In the genomic region with DNA sequence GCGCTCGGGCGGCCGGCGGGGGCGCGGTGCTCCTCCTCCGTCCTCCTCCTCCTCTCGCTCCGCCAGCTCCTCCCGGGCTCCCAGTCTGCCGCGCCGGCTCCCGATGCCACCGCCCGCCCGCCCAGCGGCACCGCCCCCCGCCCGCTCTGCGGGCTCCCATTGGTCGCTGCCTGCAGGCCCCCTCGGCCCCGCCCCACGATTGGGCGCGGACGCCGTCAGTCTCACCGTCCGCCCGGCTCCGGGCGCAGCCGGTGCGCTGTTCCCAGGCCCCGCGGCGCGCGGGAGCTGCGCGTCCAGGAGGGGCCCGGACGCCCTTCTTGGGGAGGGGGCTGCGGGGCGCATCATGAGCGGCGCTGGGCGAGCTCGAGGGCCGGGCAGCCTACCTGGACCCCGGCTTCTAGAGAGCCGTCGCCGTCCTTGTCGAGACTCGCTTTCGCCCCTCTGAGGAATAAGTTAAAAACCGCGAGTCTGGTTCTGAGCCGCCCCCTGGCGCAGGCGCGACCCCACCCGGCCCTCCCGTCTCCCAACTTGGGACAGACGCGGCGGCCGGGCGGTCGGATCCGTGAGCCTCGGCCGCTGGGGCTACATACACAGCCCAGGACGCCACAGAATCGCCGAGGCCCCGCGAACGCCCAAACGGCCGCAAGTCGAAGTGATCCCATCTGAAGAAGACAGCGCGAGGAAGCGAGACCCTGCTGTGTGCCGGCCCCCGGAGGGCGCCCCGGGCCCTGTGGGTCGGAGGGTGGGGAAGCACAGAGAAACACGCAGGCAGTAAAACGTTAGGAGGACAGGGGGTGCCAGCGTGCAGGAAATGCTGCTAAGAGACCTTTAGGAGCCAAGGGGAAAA, we compare ENCODE assay signal across 8 cellular contexts. TPM values are rescaled to one million over a fixed set of nuclear protein-coding genes. Genes with fewer than 3 reads are reported as not detected.
DNase-seq lines count a peak whose midpoint lies in the region; ATAC-seq and TF ChIP-seq lines count a peak whose summit lies in the region.

Gene SIPA1L2, minus strand, starts transcription at position 87 of the 847 bp plus-strand sequence. CDS start 114,794 bp downstream, outside the sequence.

- H3K4me1 ChIP-seq in endocrine pancreas (ENCODE audit: control insufficient read depth, insufficient read depth, low read length), result peaks cover 5% of the 10 kb centered on the region

- TF ChIP-seq CTCF in C4-2B (conservative IDR thresholded peaks at IDR 0.05), result peak; percentile 85

- no peaks in the 10 kb centered on the region for H3K27me3 ChIP-seq in endocrine pancreas (ENCODE audit: control insufficient read depth, insufficient read depth, low read length)

- no peaks in the 10 kb centered on the region for H3K36me3 ChIP-seq in endocrine pancreas (ENCODE audit: control insufficient read depth, insufficient read depth, low read length)

- H3K27ac ChIP-seq in C4-2B, result peak within 1 kb of the TSS; percentile 72

- peak; percentile 97 for ATAC-seq in GM19452 (IDR thresholded peaks at IDR 0.05; ENCODE audit: unreplicated experiment)
- ATAC-seq in HG03571 (IDR thresholded peaks at IDR 0.05; ENCODE audit: unreplicated experiment), result peak; percentile 98

- no peaks in the 10 kb centered on the region for H3K9me3 ChIP-seq in endocrine pancreas (ENCODE audit: control insufficient read depth, low read length)

- DNase-seq in NCI-H774 (lab: John Stamatoyannopoulos, UW), result peak; percentile 96
- DNase-seq in activated CD8-positive, alpha-beta memory T cell treated with anti-CD3 and anti-CD28 coated beads for 4 hours (ENCODE audit: low read depth in 2 of 2), result peak; percentile 55 to 67
- peak; percentile 97 for DNase-seq in mesenteric fat pad (ENCODE audit: low spot score)
- DNase-seq in stimulated activated CD8-positive, alpha-beta memory T cell treated with anti-CD3 and anti-CD28 coated beads, Interleukin-12 subunit alpha, Interleukin-12 subunit beta, amount 100 ng/mL, for 4 hours (ENCODE audit: low read depth), result peak; percentile 80

- H3K4me3 ChIP-seq in endocrine pancreas (ENCODE audit: control insufficient read depth, insufficient read depth, low read length), result peak within 1 kb of the TSS; percentile 76

- H3K9ac ChIP-seq in endocrine pancreas (ENCODE audit: control insufficient read depth, insufficient read depth, low read length), result peak within 1 kb of the TSS; percentile 79

RNA-seq across cellular contexts. Expression of gene SIPA1L2, which starts in this region (rescaled TPM):
- 28.3 TPM for total RNA-seq in mesenteric fat pad

Comparison
In these comparisons a context has a peak if more than half of its experiments do, and no peak if none do; other contexts are left out.
1. Peak in every context shown above with its lines: DNase-seq, ATAC-seq, H3K4me3 ChIP-seq and H3K27ac ChIP-seq.